ENCODE assay signal across 10 cellular contexts in the genomic region with DNA sequence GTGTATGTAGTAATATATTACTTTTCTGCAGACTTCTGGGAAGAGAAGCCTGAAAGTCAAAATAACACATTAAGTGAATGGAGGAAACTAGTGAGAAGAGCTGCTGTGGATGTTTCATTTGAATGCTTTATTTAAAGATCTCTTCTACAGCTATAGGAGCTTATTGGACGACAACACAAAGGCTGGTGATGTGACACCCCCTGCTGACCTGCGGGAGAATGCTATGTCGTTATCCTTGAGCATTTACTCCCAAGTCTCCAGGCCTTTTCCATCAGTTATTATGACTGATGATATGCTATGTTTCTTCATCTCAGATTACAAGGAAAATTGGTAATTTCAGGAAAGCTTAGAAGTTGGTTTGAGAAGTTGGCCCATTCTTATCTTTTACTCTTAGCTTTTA. TPM values are rescaled to one million over a fixed set of nuclear protein-coding genes. Genes with fewer than 3 reads are reported as not detected.
A peak's percentile ranks its signal among the peaks of the same experiment; 100 is the strongest.
DNase-seq lines count a peak whose midpoint lies in the region; ATAC-seq and TF ChIP-seq lines count a peak whose summit lies in the region.
"Had no signal": no experiment of that assay in that cellular context is flagged by ENCODE, and none has a peak within 500 bp of the region (broad histone marks: within the 10 kb centered on the region; RNA-seq: fewer than 3 reads in every experiment).

No MANE protein-coding gene starts in this region.

- H3K79me2 ChIP-seq in GM23248 (ENCODE audit: insufficient read depth), result no peaks in the 10 kb centered on the region

- WGBS in GM23248 (ENCODE audit: low coverage in 1 of 2, low lambda C conversion rate in 2 of 2, missing lambda C conversion rate in 2 of 2), 2 experiments, result 33 to 45% methylated on average over 3 of the region's 3 CpGs

- intact Hi-C loops in Calu3 (cut with micrococcal nuclease; ENCODE audit: unreplicated experiment), result loop anchor here (1.0 to 10.0 kb wide), 6 partner anchors 84 to 402 kb away; no protein-coding TSS in a partner anchor
- intact Hi-C loops in left ventricle myocardium superior (cut with micrococcal nuclease), result no loop called here
- intact Hi-C loops in activated T-helper 2 cell treated with anti-CD3 and anti-CD28 coated beads, Interferon-gamma antibody, Interleukin-2, Interleukin-4, amounts not matched to agents 10 μg/mL and 5 μg/mL and 100 μg/mL, durations not matched to agents 14 hours and 24 hours and 36 hours (cut with micrococcal nuclease), result loop anchor here (2.0 to 5.0 kb wide), 2 partner anchors 84 to 199 kb away; no protein-coding TSS in a partner anchor

- no peak overlapping the region for H3K4me3 Mint-ChIP-seq in Calu3 (ENCODE audit: low read depth, unreplicated experiment)
- H3K4me3 Mint-ChIP-seq in activated T-helper 2 cell treated with anti-CD3 and anti-CD28 coated beads, Interferon-gamma antibody, Interleukin-2, Interleukin-4, amounts not matched to agents 10 μg/mL and 5 μg/mL and 100 μg/mL, durations not matched to agents 14 hours and 24 hours and 36 hours (ENCODE audit: low read depth), result no peak overlapping the region
- H3K4me3 Mint-ChIP-seq: stimulated activated naive CD8-positive, alpha-beta T cell treated with anti-CD3 and anti-CD28 coated beads, Interleukin-15, Interleukin-2, amounts not matched to agents 100 ng/mL and 50 ng/mL, for 24 hours had no signal

- no peak overlapping the region for H3K4me2 ChIP-seq in GM23248 (ENCODE audit: unreplicated experiment)

- H3K27ac ChIP-seq in GM23248, result no peak overlapping the region
- H3K27ac ChIP-seq: pancreas had no signal

- DNase-seq in Calu3, result peak; percentile 70
- DNase-seq in GM23248, result peak; percentile 26
- DNase-seq in RPMI7951 (ENCODE audit: low read depth), result peak; percentile 23
- peak; percentile 25 for DNase-seq in left ventricle myocardium superior
- no peak for DNase-seq in activated T-helper 2 cell treated with anti-CD3 and anti-CD28 coated beads, Interferon-gamma antibody, Interleukin-2, Interleukin-4, amounts not matched to agents 10 μg/mL and 5 μg/mL and 100 μg/mL, durations not matched to agents 14 hours and 24 hours and 36 hours (ENCODE audit: low spot score)
- DNase-seq in activated CD4-positive, alpha-beta T cell treated with anti-CD3 and anti-CD28 coated beads, Interleukin-2, amount 50 U/mL, for 4 hours, result no peak
- no peak for DNase-seq in putamen (ENCODE audit: low spot score)
- DNase-seq: pancreas had no signal

- H3K27me3 ChIP-seq in GM23248 (replicated peaks; ENCODE audit: insufficient read depth), result no peaks in the 10 kb centered on the region
- H3K27me3 ChIP-seq: pancreas had no signal

- H3K4me1 Mint-ChIP-seq in Calu3 (ENCODE audit: low read depth, unreplicated experiment), result peaks cover 9% of the 10 kb centered on the region
- no peaks in the 10 kb centered on the region for H3K4me1 Mint-ChIP-seq in activated T-helper 2 cell treated with anti-CD3 and anti-CD28 coated beads, Interferon-gamma antibody, Interleukin-2, Interleukin-4, amounts not matched to agents 10 μg/mL and 5 μg/mL and 100 μg/mL, durations not matched to agents 14 hours and 24 hours and 36 hours (ENCODE audit: low read depth)

- no peaks in the 10 kb centered on the region for H4K20me1 ChIP-seq in GM23248 (ENCODE audit: insufficient read depth)

- no peaks in the 10 kb centered on the region for H3K27me3 Mint-ChIP-seq in Calu3 (ENCODE audit: unreplicated experiment)
- peaks cover 15% of the 10 kb centered on the region for H3K27me3 Mint-ChIP-seq in activated T-helper 2 cell treated with anti-CD3 and anti-CD28 coated beads, Interferon-gamma antibody, Interleukin-2, Interleukin-4, amounts not matched to agents 10 μg/mL and 5 μg/mL and 100 μg/mL, durations not matched to agents 14 hours and 24 hours and 36 hours (ENCODE audit: low read depth)
- H3K27me3 Mint-ChIP-seq: stimulated activated naive CD8-positive, alpha-beta T cell treated with anti-CD3 and anti-CD28 coated beads, Interleukin-15, Interleukin-2, amounts not matched to agents 100 ng/mL and 50 ng/mL, for 24 hours had no signal

- H3K4me1 ChIP-seq in GM23248 (ENCODE audit: insufficient read depth), result no peaks in the 10 kb centered on the region
- H3K4me1 ChIP-seq: pancreas had no signal

- CTCF ChIA-PET in Calu3 (lab: Charles Lee), result interaction anchor here (0.5 to 2.9 kb wide), 21 partner anchors 13 to 431 kb away, joined by 3 to 40 read pairs (median 5); partner anchors contain the start of genes ODR4, PTGS2 and TPR

- H3F3A ChIP-seq in GM23248 (ENCODE audit: insufficient read depth), result no peaks in the 10 kb centered on the region

- TF ChIP-seq CTCF in Calu3 (IDR thresholded peaks at IDR 0.05; ENCODE audit: unreplicated experiment), result peak; percentile 63

- ATAC-seq in left ventricle myocardium superior (no peak), GM19351 (IDR thresholded peaks at IDR 0.05; ENCODE audit: unreplicated experiment) (no peak)
- ATAC-seq: pancreas had no signal

- no peaks in the 10 kb centered on the region for H3K9me3 ChIP-seq in GM23248 (ENCODE audit: low read depth)
- H3K9me3 ChIP-seq: pancreas had no signal

- no peaks in the 10 kb centered on the region for H3K9me3 Mint-ChIP-seq in Calu3 (ENCODE audit: low read depth, unreplicated experiment)
- H3K9me3 Mint-ChIP-seq in activated T-helper 2 cell treated with anti-CD3 and anti-CD28 coated beads, Interferon-gamma antibody, Interleukin-2, Interleukin-4, amounts not matched to agents 10 μg/mL and 5 μg/mL and 100 μg/mL, durations not matched to agents 14 hours and 24 hours and 36 hours, result no peaks in the 10 kb centered on the region
- H3K9me3 Mint-ChIP-seq: stimulated activated naive CD8-positive, alpha-beta T cell treated with anti-CD3 and anti-CD28 coated beads, Interleukin-15, Interleukin-2, amounts not matched to agents 100 ng/mL and 50 ng/mL, for 24 hours had no signal

- no peak overlapping the region for H3K9ac ChIP-seq in GM23248

- no peak overlapping the region for H2AFZ ChIP-seq in GM23248

- no peaks in the 10 kb centered on the region for H3K36me3 ChIP-seq in GM23248 (ENCODE audit: low read depth)
- H3K36me3 ChIP-seq: pancreas had no signal

- H3K36me3 Mint-ChIP-seq in Calu3 (ENCODE audit: insufficient read depth, unreplicated experiment), result no peaks in the 10 kb centered on the region
- H3K36me3 Mint-ChIP-seq in activated T-helper 2 cell treated with anti-CD3 and anti-CD28 coated beads, Interferon-gamma antibody, Interleukin-2, Interleukin-4, amounts not matched to agents 10 μg/mL and 5 μg/mL and 100 μg/mL, durations not matched to agents 14 hours and 24 hours and 36 hours (ENCODE audit: low read depth), result no peaks in the 10 kb centered on the region

- in situ Hi-C loops in GM23248 (cut with MboI), result no loop called here

- no peaks in the 10 kb centered on the region for H3K9me2 ChIP-seq in GM23248 (ENCODE audit: insufficient read depth)

- no TSS peak for BruUV-seq in Calu3 (replicated peaks; lab: Mats Ljungman, UMichigan)

- no peak overlapping the region for H3K4me3 ChIP-seq in GM23248
- H3K4me3 ChIP-seq: pancreas had no signal

- H3K27ac Mint-ChIP-seq in Calu3 (ENCODE audit: unreplicated experiment), result no peak overlapping the region
- H3K27ac Mint-ChIP-seq in activated T-helper 2 cell treated with anti-CD3 and anti-CD28 coated beads, Interferon-gamma antibody, Interleukin-2, Interleukin-4, amounts not matched to agents 10 μg/mL and 5 μg/mL and 100 μg/mL, durations not matched to agents 14 hours and 24 hours and 36 hours, result no peak overlapping the region
- H3K27ac Mint-ChIP-seq: stimulated activated naive CD8-positive, alpha-beta T cell treated with anti-CD3 and anti-CD28 coated beads, Interleukin-15, Interleukin-2, amounts not matched to agents 100 ng/mL and 50 ng/mL, for 24 hours had no signal

RNA-seq across cellular contexts. Expression of gene PLA2G4A, which starts 22.3 kb away (rescaled TPM):
- 29.8 and 36.0 TPM in 2 replicates for total RNA-seq in Calu3 (2022)
- total RNA-seq in GM23248 (2014; rRNA removed; shearing (Covaris generic)), result 2.9 and 3.7 TPM in 2 replicates
- 1.5 and 1.6 TPM in 2 replicates for polyA plus RNA-seq in GM23248 (2016; fragmentation: Nextera tagmentation; extraction: Ambion mirVana)
- total RNA-seq in RPMI7951 (2014; rRNA removed; shearing (Covaris generic)), result 5.6 and 6.7 TPM in 2 replicates
- 1.4 TPM for total RNA-seq in left ventricle myocardium superior
- 27.1 and 28.2 TPM in 2 replicates for total RNA-seq in activated T-helper 2 cell treated with anti-CD3 and anti-CD28 coated beads, Interferon-gamma antibody, Interleukin-2, Interleukin-4, amounts not matched to agents 10 μg/mL and 5 μg/mL and 100 μg/mL, durations not matched to agents 14 hours and 24 hours and 36 hours

Comparison
In these comparisons a context has a peak if more than half of its experiments do, and no peak if none do; other contexts are left out.
1. DNase-seq: peak in Calu3 (single experiment), GM23248 (single experiment), RPMI7951 (single experiment) and left ventricle myocardium superior (single experiment); none in activated T-helper 2 cell treated with anti-CD3 and anti-CD28 coated beads, Interferon-gamma antibody, Interleukin-2, Interleukin-4, amounts not matched to agents 10 μg/mL and 5 μg/mL and 100 μg/mL, durations not matched to agents 14 hours and 24 hours and 36 hours (single experiment), activated CD4-positive, alpha-beta T cell treated with anti-CD3 and anti-CD28 coated beads, Interleukin-2, amount 50 U/mL, for 4 hours (0 of 2) and putamen (single experiment).